17 cellular contexts compared by ENCODE assay signal in the genomic region with DNA sequence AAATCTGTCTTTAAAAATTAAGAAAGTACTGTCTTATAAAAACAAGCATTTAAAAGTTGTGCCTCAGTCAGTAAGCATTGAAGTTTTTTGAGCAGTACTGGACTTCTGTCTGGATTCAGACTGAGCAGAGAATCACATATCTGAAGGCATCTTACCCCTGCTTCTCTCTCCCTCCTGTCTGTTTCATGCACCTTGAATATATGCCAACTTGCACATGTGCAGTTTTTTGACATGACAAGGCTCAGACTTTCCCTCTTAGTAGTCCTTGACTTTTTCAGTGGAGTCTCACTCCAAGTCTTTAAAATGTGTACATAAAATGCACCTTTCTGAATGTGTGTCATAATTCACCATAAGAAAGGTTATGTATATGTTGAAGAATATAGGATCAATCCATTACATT. TPM values are rescaled to one million over a fixed set of nuclear protein-coding genes. Genes with fewer than 3 reads are reported as not detected.
DNase-seq lines count a peak whose midpoint lies in the region; ATAC-seq and TF ChIP-seq lines count a peak whose summit lies in the region.
"Had no signal": no experiment of that assay in that cellular context is flagged by ENCODE, and none has a peak within 500 bp of the region (broad histone marks: within the 10 kb centered on the region; RNA-seq: fewer than 3 reads in every experiment).

No MANE protein-coding gene starts in this region.

- H3K27ac ChIP-seq in SJSA1 (peak overlapping the region; percentile 90), sigmoid colon (peak overlapping the region; percentile 65 to 86 (median 78))
- H3K27ac ChIP-seq: WERI-Rb-1 had no signal

- no peaks in the 10 kb centered on the region for H3K27me3 ChIP-seq in SJSA1 (replicated peaks)
- no peaks in the 10 kb centered on the region for H3K27me3 ChIP-seq in sigmoid colon

- no peak for TF ChIP-seq POLR2A in sigmoid colon (IDR thresholded peaks at IDR 0.05)

- peak; percentile 43 for DNase-seq in AG08395 (ENCODE audit: low spot score)
- DNase-seq in SJSA1 (ENCODE audit: low read depth in 1 of 2, low spot score in 2 of 2): peak in 1 of 2 experiments; percentile 16
- peak; percentile 51 for DNase-seq in fibroblast of the aortic adventitia (ENCODE audit: low read depth)
- DNase-seq in sigmoid colon: no peak
- DNase-seq in stimulated activated CD4-positive, alpha-beta T cell treated with anti-CD3 and anti-CD28 coated beads, Interleukin-2, amount 100 ng/mL, for 48 hours: no peak
- DNase-seq in NK-92 (lab: John Stamatoyannopoulos, UW; ENCODE audit: unreplicated experiment): no peak
- no peak for DNase-seq in LoVo (ENCODE audit: low spot score)
- DNase-seq: AML-193, DMS53, immature natural killer cell, NCI-H2029, NCI-H748 treated with DMSO at 0.1 percent for 48 hours, SIG-M5 had no signal

- H3K9me3 ChIP-seq in SJSA1 (replicated peaks) (no peaks in the 10 kb centered on the region), sigmoid colon (no peaks in the 10 kb centered on the region)

- no peak for TF ChIP-seq EP300 in sigmoid colon (IDR thresholded peaks at IDR 0.05)

- peaks cover 64% of the 10 kb centered on the region for H3K4me1 ChIP-seq in SJSA1 (replicated peaks)
- peaks cover 0 to 80% (median 57%) of the 10 kb centered on the region in 4 donors for H3K4me1 ChIP-seq in sigmoid colon

- H3K36me3 ChIP-seq in SJSA1: no peaks in the 10 kb centered on the region
- H3K36me3 ChIP-seq in sigmoid colon: no peaks in the 10 kb centered on the region

- intact Hi-C loops in sigmoid colon (cut with DNase I): no loop called here

- H3K4me3 ChIP-seq in SJSA1 (no peak overlapping the region), fibroblast of the aortic adventitia (ENCODE audit: low read depth, low read length) (peak overlapping the region; percentile 15), sigmoid colon (no peak overlapping the region)
- H3K4me3 ChIP-seq: GM23338 had no signal

- TF ChIP-seq CTCF in fibroblast of the aortic adventitia (IDR thresholded peaks at IDR 0.05; ENCODE audit: insufficient read depth, low read length) (no peak), sigmoid colon (IDR thresholded peaks at IDR 0.05) (no peak)

- ATAC-seq in HG02642 (IDR thresholded peaks at IDR 0.05; ENCODE audit: poor library complexity, unreplicated experiment): no peak
- ATAC-seq: esophagus mucosa, GM23338 had no signal

RNA-seq across cellular contexts. Expression of gene SPECC1L, which starts 19.8 kb away (rescaled TPM):
- 34.0 and 42.4 TPM in 2 replicates for total RNA-seq in SJSA1 (2014; rRNA removed; shearing (Covaris generic))
- total RNA-seq in fibroblast of the aortic adventitia (ENCODE audit: low replicate concordance) (31.0 and 43.2 TPM in 2 replicates), sigmoid colon (10 to 100 TPM; 28.8 to 52.6 (median 38.9) TPM)
- polyA plus RNA-seq in sigmoid colon: 10 to 100 TPM; 17.4 to 25.0 (median 22.7) TPM

RNA-seq across cellular contexts. Expression of gene GGT5, which starts 45.6 kb away (rescaled TPM):
- total RNA-seq in SJSA1 (2014; rRNA removed; shearing (Covaris generic)): 0.66 TPM in 1 of 2 replicates, not detected in the other
- 4.4 and 27.8 TPM in 2 replicates for total RNA-seq in fibroblast of the aortic adventitia (ENCODE audit: low replicate concordance)
- total RNA-seq in sigmoid colon: 10 to 100 TPM; 15.3 to 35.2 (median 24.5) TPM
- polyA plus RNA-seq in sigmoid colon: 10 to 100 TPM in 1 of 3 donors, 1 to 10 TPM in 2; 2.8 to 26.2 (median 4.8) TPM
- total RNA-seq: GM23338 had no signal
- polyA plus RNA-seq: GM23338, immature natural killer cell had no signal

Comparison
In these comparisons a context has a peak if more than half of its experiments do, and no peak if none do; other contexts are left out.
1. DNase-seq: peak in AG08395 (single experiment) and fibroblast of the aortic adventitia (single experiment); none in sigmoid colon (single experiment), stimulated activated CD4-positive, alpha-beta T cell treated with anti-CD3 and anti-CD28 coated beads, Interleukin-2, amount 100 ng/mL, for 48 hours (0 of 2), NK-92 (single experiment) and LoVo (single experiment).